In the genomic region with DNA sequence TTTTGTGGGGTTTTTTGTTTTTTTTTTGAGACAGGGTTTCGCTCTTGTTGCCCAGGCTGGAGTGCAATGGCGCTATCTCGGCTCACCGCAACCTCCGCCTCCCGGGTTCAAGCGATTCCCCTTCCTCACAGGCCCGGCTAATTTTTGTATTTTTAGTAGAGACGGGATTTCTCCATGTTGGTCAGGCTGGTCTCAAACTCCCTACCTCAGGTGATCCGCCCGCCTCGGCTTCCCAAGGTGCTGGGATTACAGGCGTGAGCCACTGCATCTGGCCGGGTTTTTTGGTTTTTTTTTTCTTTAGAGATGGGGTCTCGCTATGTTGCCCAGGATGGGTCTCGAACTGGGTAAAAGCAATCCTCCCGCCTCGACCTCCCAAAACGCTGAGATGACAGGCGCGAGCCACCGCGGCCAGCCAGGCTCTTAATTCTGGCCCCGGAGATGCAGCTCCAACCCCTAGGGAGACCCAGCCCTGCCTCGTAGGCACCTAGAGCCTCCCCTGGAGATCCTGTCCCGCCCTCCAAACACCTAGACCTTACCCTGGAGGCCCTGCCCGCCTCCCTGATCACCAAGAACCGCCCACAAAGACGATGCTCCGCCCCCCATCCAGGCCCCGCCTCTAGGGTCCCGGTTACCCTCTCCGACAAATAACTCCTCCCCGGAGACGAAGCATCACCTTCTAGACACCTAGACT, we compare ENCODE assay signal across 9 cellular contexts. TPM values are rescaled to one million over a fixed set of nuclear protein-coding genes. Genes with fewer than 3 reads are reported as not detected.
DNase-seq lines count a peak whose midpoint lies in the region; ATAC-seq, FAIRE-seq and TF ChIP-seq lines count a peak whose summit lies in the region.
"Not testable (repeated sequence)": the region's sequence is repeated elsewhere in the genome, so short reads cannot be mapped to it uniquely, and the experiment has no call there.
"Had no signal": no experiment of that assay in that cellular context is flagged by ENCODE, and none has a peak within 500 bp of the region (broad histone marks: within the 10 kb centered on the region; RNA-seq: fewer than 3 reads in every experiment).

No MANE protein-coding gene starts in this region.

- intact Hi-C loops in K562 (cut with micrococcal nuclease); upper lobe of right lung (cut with DNase I): not testable (repeated sequence)

- BruUV-seq in K562 (replicated peaks; lab: Mats Ljungman, UMichigan): TSS peak; percentile 65

- peaks cover 12% of the 10 kb centered on the region for H3K36me3 Mint-ChIP-seq in activated CD8-positive, alpha-beta T cell treated with anti-CD3 and anti-CD28 coated beads, Interleukin-2, amount 10 ng/mL, durations not matched to agents 7 days and 5 days (ENCODE audit: low read depth)
- H3K36me3 Mint-ChIP-seq in naive B cell: not testable (repeated sequence)

- peaks cover 32% of the 10 kb centered on the region for H3K4me1 Mint-ChIP-seq in activated CD8-positive, alpha-beta T cell treated with anti-CD3 and anti-CD28 coated beads, Interleukin-2, amount 10 ng/mL, durations not matched to agents 7 days and 5 days (ENCODE audit: low read depth)
- peaks cover 25 to 36% (median 28%) of the 10 kb centered on the region in 3 donors for H3K4me1 Mint-ChIP-seq in naive B cell

- FAIRE-seq in K562 (lab: Jason Lieb, UNC): peak; percentile 89

- TF ChIP-seq CTCF in GM10248 (IDR thresholded peaks at IDR 0.05; ENCODE audit: control extremely low read depth, extremely low read depth, low read depth, missing control alignments); K562 (IDR thresholded peaks at IDR 0.05 in 2 of 3, conservative IDR thresholded peaks at IDR 0.05 in 1 of 3; ENCODE audit: insufficient read depth in 2 of 3, low read depth in 1 of 3, low read length in 3 of 3); upper lobe of right lung (IDR thresholded peaks at IDR 0.05): not testable (repeated sequence)

- TF ChIP-seq POLR2A in K562 (conservative IDR thresholded peaks at IDR 0.05): not testable (repeated sequence)

- peak overlapping the region; percentile 82 for H3K4me3 Mint-ChIP-seq in activated CD8-positive, alpha-beta T cell treated with anti-CD3 and anti-CD28 coated beads, Interleukin-2, amount 10 ng/mL, durations not matched to agents 7 days and 5 days
- H3K4me3 Mint-ChIP-seq in naive B cell: peak overlapping the region; percentile 77 to 93 (median 86)

- H3K79me2 ChIP-seq in K562 (ENCODE audit: control insufficient read depth, insufficient read depth, low read length): peaks cover 19% of the 10 kb centered on the region

- peaks cover 2 to 42% of the 10 kb centered on the region in 2 experiments; a peak in 3 of 5 replicates for H3K4me1 ChIP-seq in K562 (replicated peaks in 1 of 2; ENCODE audit: control insufficient read depth in 2 of 2, insufficient read depth in 2 of 2, low read length in 2 of 2)
- not testable (repeated sequence) for H3K4me1 ChIP-seq in upper lobe of right lung

- peak overlapping the region; percentile 90; the same call in 1 of the 2 replicates for H2AFZ ChIP-seq in K562 (ENCODE audit: low read depth, low read length)

- peak overlapping the region; percentile 91 for H3K27ac Mint-ChIP-seq in activated CD8-positive, alpha-beta T cell treated with anti-CD3 and anti-CD28 coated beads, Interleukin-2, amount 10 ng/mL, durations not matched to agents 7 days and 5 days
- H3K27ac Mint-ChIP-seq in naive B cell: peak overlapping the region; percentile 75 to 98 (median 96)

- under 1% methylated on average over 27 of the region's 35 CpGs for WGBS in K562 (ENCODE audit: insufficient coverage, low coverage, missing lambda C conversion rate)

- peak overlapping the region; percentile 74 for H3K4me3 ChIP-seq in K562
- H3K4me3 ChIP-seq in upper lobe of right lung: peak overlapping the region; percentile 45

- in situ Hi-C loops in K562 (cut with MboI): not testable (repeated sequence)

- DNase-seq in GM10248 (ENCODE audit: extremely low spot score) (peak; percentile 27), NCI-H2171 treated with DMSO at 0.1 percent for 48 hours (lab: John Stamatoyannopoulos, UW) (peak; percentile 57), K562 (ENCODE audit: extremely low read depth in 1 of 4, low spot score in 3 of 4) (peak; percentile 82 to 88 (median 86)), germinal center (ENCODE audit: low spot score) (peak; percentile 36)
- not testable (repeated sequence) for DNase-seq in activated CD8-positive, alpha-beta T cell treated with anti-CD3 and anti-CD28 coated beads, Interleukin-2, amount 10 ng/mL, durations not matched to agents 7 days and 5 days; naive B cell; upper lobe of right lung
- peak; percentile 61 for DNase-seq in stimulated activated CD4-positive, alpha-beta T cell treated with anti-CD3 and anti-CD28 coated beads, Interleukin-12 subunit alpha, Interleukin-12 subunit beta, amount 100 ng/mL, for 4 hours

- H3K36me3 ChIP-seq in K562 (ENCODE audit: control insufficient read depth, insufficient read depth, low read length); upper lobe of right lung: not testable (repeated sequence)

- not testable (repeated sequence) for TF ChIP-seq EP300 in K562 (IDR thresholded peaks at IDR 0.05; ENCODE audit: low read length)

- CTCF ChIA-PET in GM10248 (lab: Yijun Ruan, JAX): interaction anchor here (1.4 to 1.8 kb wide), 2 partner anchors 10 to 14 kb away, joined by 4 read pairs; no protein-coding TSS in a partner anchor
- CTCF ChIA-PET in activated CD8-positive, alpha-beta T cell treated with anti-CD3 and anti-CD28 coated beads, Interleukin-2, amount 10 ng/mL, durations not matched to agents 7 days and 5 days (lab: Charles Lee); K562 (lab: Yijun Ruan, JAX; ENCODE audit: low intra/inter-chr PET ratio): not testable (repeated sequence)

- not testable (repeated sequence) for H4K20me1 ChIP-seq in K562 (replicated peaks; ENCODE audit: control insufficient read depth, insufficient read depth, low read length)

- H3K27me3 Mint-ChIP-seq in activated CD8-positive, alpha-beta T cell treated with anti-CD3 and anti-CD28 coated beads, Interleukin-2, amount 10 ng/mL, durations not matched to agents 7 days and 5 days (ENCODE audit: low read depth): not testable (repeated sequence)
- H3K27me3 Mint-ChIP-seq in naive B cell: peaks cover 0 to 31% (median 0%) of the 10 kb centered on the region in 3 donors

- not testable (repeated sequence) for ATAC-seq in activated CD8-positive, alpha-beta T cell treated with anti-CD3 and anti-CD28 coated beads, Interleukin-2, amount 10 ng/mL, durations not matched to agents 7 days and 5 days; naive B cell (ENCODE audit: low read depth in 2 of 2); upper lobe of right lung
- ATAC-seq in K562: peak; percentile 64

- H3K9me3 ChIP-seq in K562 (replicated peaks; ENCODE audit: control insufficient read depth, insufficient read depth, low read depth, low read length); upper lobe of right lung: not testable (repeated sequence)

- H3K9ac ChIP-seq in K562 (ENCODE audit: insufficient read depth in 1 of 2, low read depth in 2 of 2, low read length in 2 of 2): peak overlapping the region; percentile 79 to 99

- H3K9me1 ChIP-seq in K562 (ENCODE audit: control insufficient read depth, insufficient read depth, low read length): not testable (repeated sequence)

- peak overlapping the region; percentile 82 for H3K4me2 ChIP-seq in K562 (ENCODE audit: insufficient read depth, low read length)

- TF ChIP-seq RAD21 in K562 (CRISPR knock-in tag; conservative IDR thresholded peaks at IDR 0.05 in 1 of 2, IDR thresholded peaks at IDR 0.05 in 1 of 2): not testable (repeated sequence)

- POLR2A ChIA-PET in GM10248 (lab: Yijun Ruan, JAX); activated CD8-positive, alpha-beta T cell treated with anti-CD3 and anti-CD28 coated beads, Interleukin-2, amount 10 ng/mL, durations not matched to agents 7 days and 5 days (lab: Charles Lee): not testable (repeated sequence)
- POLR2A ChIA-PET in K562 (lab: Yijun Ruan, JAX): interaction anchor here (0.8 to 1.4 kb wide), 3 partner anchors 9 to 14 kb away, joined by 3 to 7 read pairs (median 3); a partner anchor contains a TSS

- peak overlapping the region; percentile 84 for H3K27ac ChIP-seq in K562 (ENCODE audit: extremely low read depth, low read depth, low read length)
- H3K27ac ChIP-seq in upper lobe of right lung: not testable (repeated sequence)

- not testable (repeated sequence) for H3K27me3 ChIP-seq in K562 (ENCODE audit: control insufficient read depth in 2 of 2, insufficient read depth in 2 of 2, low read length in 2 of 2); upper lobe of right lung

- not testable (repeated sequence) for H3K9me3 Mint-ChIP-seq in activated CD8-positive, alpha-beta T cell treated with anti-CD3 and anti-CD28 coated beads, Interleukin-2, amount 10 ng/mL, durations not matched to agents 7 days and 5 days (ENCODE audit: insufficient read depth)
- peaks cover 0 to 11% (median 0%) of the 10 kb centered on the region in 7 donors for H3K9me3 Mint-ChIP-seq in naive B cell

RNA-seq across cellular contexts. Expression of a gene that starts 9.5 kb away (rescaled TPM):
- 10 to 100 TPM; 14.3 to 16.5 TPM for total RNA-seq in activated CD8-positive, alpha-beta T cell treated with anti-CD3 and anti-CD28 coated beads, Interleukin-2, amount 10 ng/mL, durations not matched to agents 7 days and 5 days
- 2.7 and 6.6 TPM in 2 replicates for total RNA-seq in K562 (2011; cell fraction: chromatin; rRNA removed; ENCODE audit: low replicate concordance)
- 8.7 and 10.8 TPM in 2 replicates for total RNA-seq in K562 (2011; cell fraction: nucleolus; rRNA removed)
- 4.0 and 6.0 TPM in 2 replicates for total RNA-seq in K562 (2011; cell fraction: nucleoplasm; rRNA removed)
- 4.3 and 7.8 TPM in 2 replicates for total RNA-seq in K562 (2014; rRNA removed)
- total RNA-seq in K562 (2014; rRNA removed; fragmentation: Illumina TruSeq; extraction: Trizol): 2.3 and 3.9 TPM in 2 replicates
- total RNA-seq in K562 (2015; rRNA removed; fragmentation: Illumina TruSeq; extraction: Trizol): 3.5 and 4.5 TPM in 2 replicates
- total RNA-seq in K562 (2021): 5.7 and 8.2 TPM in 2 replicates
- 4.3 and 4.7 TPM in 2 replicates for polyA plus RNA-seq in K562 (2011; rRNA removed)
- 5.4 and 13.5 TPM in 2 replicates for polyA plus RNA-seq in K562 (2011; cell fraction: cytosol; rRNA removed)
- 5.6 and 10.5 TPM in 2 replicates for polyA plus RNA-seq in K562 (2011; cell fraction: nucleus; rRNA removed)
- polyA plus RNA-seq in K562 (2012): 1.4 and 4.8 TPM in 2 replicates
- polyA plus RNA-seq in K562 (2014; fragmentation: Illumina TruSeq; extraction: Trizol): 5.3 and 5.4 TPM in 2 replicates
- 1 to 10 TPM; 1.2 to 3.6 TPM for polyA plus RNA-seq in K562 (2014; fragmentation: Nextera tagmentation; extraction: Ambion mirVana)
- polyA plus RNA-seq in K562 (2014; rRNA removed): 5.8 and 9.8 TPM in 2 replicates
- polyA minus RNA-seq in K562 (2011; rRNA and poly(A)+ RNA removed): 1.2 and 3.1 TPM in 2 replicates
- 2.0 and 2.6 TPM in 2 replicates for polyA minus RNA-seq in K562 (2011; cell fraction: cytosol; rRNA and poly(A)+ RNA removed)
- 1.1 and 3.2 TPM in 2 replicates for polyA minus RNA-seq in K562 (2011; cell fraction: nucleus; rRNA and poly(A)+ RNA removed)
- under 1 TPM in 1 of 6 donors, not detected in 5; 0.94 TPM for polyA plus RNA-seq in naive B cell (ENCODE audit: low read depth in 6 of 6)
- 16.1 TPM for total RNA-seq in upper lobe of right lung

RNA-seq across cellular contexts. Expression of a gene that starts 14.2 kb away (rescaled TPM):
- 10 to 100 TPM; 26.0 to 27.6 TPM for total RNA-seq in activated CD8-positive, alpha-beta T cell treated with anti-CD3 and anti-CD28 coated beads, Interleukin-2, amount 10 ng/mL, durations not matched to agents 7 days and 5 days
- 6.5 and 16.7 TPM in 2 replicates for total RNA-seq in K562 (2011; cell fraction: chromatin; rRNA removed; ENCODE audit: low replicate concordance)
- 12.6 and 12.8 TPM in 2 replicates for total RNA-seq in K562 (2011; cell fraction: nucleolus; rRNA removed)
- total RNA-seq in K562 (2011; cell fraction: nucleoplasm; rRNA removed): 6.2 and 6.5 TPM in 2 replicates
- total RNA-seq in K562 (2014; rRNA removed): 3.6 and 5.7 TPM in 2 replicates
- 1.5 and 1.9 TPM in 2 replicates for total RNA-seq in K562 (2014; rRNA removed; fragmentation: Illumina TruSeq; extraction: Trizol)
- 7.8 and 8.0 TPM in 2 replicates for total RNA-seq in K562 (2015; rRNA removed; fragmentation: Illumina TruSeq; extraction: Trizol)
- 14.0 and 16.2 TPM in 2 replicates for total RNA-seq in K562 (2021)
- polyA plus RNA-seq in K562 (2011; rRNA removed): 3.9 and 4.3 TPM in 2 replicates
- polyA plus RNA-seq in K562 (2011; cell fraction: cytosol; rRNA removed): 4.7 and 8.9 TPM in 2 replicates
- polyA plus RNA-seq in K562 (2011; cell fraction: nucleus; rRNA removed): 4.8 and 7.2 TPM in 2 replicates
- 13.5 and 16.5 TPM in 2 replicates for polyA plus RNA-seq in K562 (2012)
- 5.5 and 7.6 TPM in 2 replicates for polyA plus RNA-seq in K562 (2014; fragmentation: Illumina TruSeq; extraction: Trizol)
- polyA plus RNA-seq in K562 (2014; fragmentation: Nextera tagmentation; extraction: Ambion mirVana): 1 to 10 TPM in 1 of 2 experiments, under 1 TPM in 1; 0.25 to 1.3 TPM
- polyA plus RNA-seq in K562 (2014; rRNA removed): 5.7 and 9.4 TPM in 2 replicates
- polyA minus RNA-seq in K562 (2011; rRNA and poly(A)+ RNA removed): 1.3 and 1.9 TPM in 2 replicates
- 8.7 and 9.4 TPM in 2 replicates for polyA minus RNA-seq in K562 (2011; cell fraction: cytosol; rRNA and poly(A)+ RNA removed)
- polyA minus RNA-seq in K562 (2011; cell fraction: nucleus; rRNA and poly(A)+ RNA removed): 3.2 and 4.0 TPM in 2 replicates
- 1 to 10 TPM; 4.6 to 6.3 (median 5.4) TPM for polyA plus RNA-seq in naive B cell (ENCODE audit: low read depth in 6 of 6)
- 29.3 TPM for total RNA-seq in upper lobe of right lung

RNA-seq across cellular contexts. Expression of a gene that starts 24.7 kb away (rescaled TPM):
- total RNA-seq in activated CD8-positive, alpha-beta T cell treated with anti-CD3 and anti-CD28 coated beads, Interleukin-2, amount 10 ng/mL, durations not matched to agents 7 days and 5 days: 10 to 100 TPM; 26.7 to 27.7 TPM
- total RNA-seq in K562 (2011; cell fraction: chromatin; rRNA removed; ENCODE audit: low replicate concordance): 1.8 and 3.1 TPM in 2 replicates
- total RNA-seq in K562 (2011; cell fraction: nucleolus; rRNA removed): 1.7 and 2.8 TPM in 2 replicates
- 0.92 and 1.4 TPM in 2 replicates for total RNA-seq in K562 (2011; cell fraction: nucleoplasm; rRNA removed)
- total RNA-seq in K562 (2014; rRNA removed): 0.65 and 0.77 TPM in 2 replicates
- 0.73 and 0.80 TPM in 2 replicates for total RNA-seq in K562 (2014; rRNA removed; fragmentation: Illumina TruSeq; extraction: Trizol)
- total RNA-seq in K562 (2015; rRNA removed; fragmentation: Illumina TruSeq; extraction: Trizol): 0.49 and 0.69 TPM in 2 replicates
- 1.4 and 1.5 TPM in 2 replicates for total RNA-seq in K562 (2021)
- 0.87 and 1.2 TPM in 2 replicates for polyA plus RNA-seq in K562 (2011; rRNA removed)
- 0.44 and 3.4 TPM in 2 replicates for polyA plus RNA-seq in K562 (2011; cell fraction: cytosol; rRNA removed)
- polyA plus RNA-seq in K562 (2011; cell fraction: nucleus; rRNA removed): 2.1 and 3.7 TPM in 2 replicates
- 0.44 and 1.0 TPM in 2 replicates for polyA plus RNA-seq in K562 (2012)
- 0.29 and 1.9 TPM in 2 replicates for polyA plus RNA-seq in K562 (2014; fragmentation: Illumina TruSeq; extraction: Trizol)
- under 1 TPM in 1 of 2 experiments, not detected in 1; 0.11 TPM for polyA plus RNA-seq in K562 (2014; fragmentation: Nextera tagmentation; extraction: Ambion mirVana)
- polyA plus RNA-seq in K562 (2014; rRNA removed): 0.78 and 1.1 TPM in 2 replicates
- polyA minus RNA-seq in K562 (2011; rRNA and poly(A)+ RNA removed): 0.33 and 0.49 TPM in 2 replicates
- not detected in 2 replicates for polyA minus RNA-seq in K562 (2011; cell fraction: cytosol; rRNA and poly(A)+ RNA removed)
- 0.22 and 0.81 TPM in 2 replicates for polyA minus RNA-seq in K562 (2011; cell fraction: nucleus; rRNA and poly(A)+ RNA removed)
- polyA plus RNA-seq in naive B cell (ENCODE audit: low read depth in 6 of 6): 1 to 10 TPM in 3 of 6 donors, under 1 TPM in 1, not detected in 2; 1.00 to 1.6 (median 1.3) TPM
- total RNA-seq in upper lobe of right lung: 1.5 TPM

RNA-seq across cellular contexts. Expression of a gene that starts 26.9 kb away (rescaled TPM):
- total RNA-seq in activated CD8-positive, alpha-beta T cell treated with anti-CD3 and anti-CD28 coated beads, Interleukin-2, amount 10 ng/mL, durations not matched to agents 7 days and 5 days: 10 to 100 TPM; 35.9 to 39.5 TPM
- total RNA-seq in K562 (2011; cell fraction: chromatin; rRNA removed; ENCODE audit: low replicate concordance): not detected in 2 replicates
- total RNA-seq in K562 (2011; cell fraction: nucleolus; rRNA removed): not detected in 2 replicates
- not detected in 2 replicates for total RNA-seq in K562 (2011; cell fraction: nucleoplasm; rRNA removed)
- total RNA-seq in K562 (2014; rRNA removed) (not detected in 2 replicates), K562 (2014; rRNA removed; fragmentation: Illumina TruSeq; extraction: Trizol) (not detected in 2 replicates), K562 (2015; rRNA removed; fragmentation: Illumina TruSeq; extraction: Trizol) (not detected in 2 replicates), K562 (2021) (not detected in 2 replicates), upper lobe of right lung (2.7 TPM)
- polyA plus RNA-seq in K562 (2011; rRNA removed) (not detected in 2 replicates), K562 (2014; fragmentation: Illumina TruSeq; extraction: Trizol) (not detected in 2 replicates), K562 (2014; fragmentation: Nextera tagmentation; extraction: Ambion mirVana) (not detected), K562 (2014; rRNA removed) (not detected in 2 replicates), naive B cell (ENCODE audit: low read depth in 6 of 6) (not detected)
- 0.06 TPM in 1 of 2 replicates, not detected in the other for polyA plus RNA-seq in K562 (2011; cell fraction: cytosol; rRNA removed)
- polyA plus RNA-seq in K562 (2011; cell fraction: nucleus; rRNA removed): not detected in 2 replicates
- polyA plus RNA-seq in K562 (2012): 0.10 and 0.18 TPM in 2 replicates
- not detected in 2 replicates for polyA minus RNA-seq in K562 (2011; rRNA and poly(A)+ RNA removed)
- polyA minus RNA-seq in K562 (2011; cell fraction: cytosol; rRNA and poly(A)+ RNA removed): not detected in 2 replicates
- polyA minus RNA-seq in K562 (2011; cell fraction: nucleus; rRNA and poly(A)+ RNA removed): not detected in 2 replicates

RNA-seq across cellular contexts. Expression of a gene that starts 50.1 kb away (rescaled TPM):
- not detected for total RNA-seq in activated CD8-positive, alpha-beta T cell treated with anti-CD3 and anti-CD28 coated beads, Interleukin-2, amount 10 ng/mL, durations not matched to agents 7 days and 5 days
- total RNA-seq in K562 (2011; cell fraction: chromatin; rRNA removed; ENCODE audit: low replicate concordance): 0.42 TPM in 1 of 2 replicates, not detected in the other
- total RNA-seq in K562 (2011; cell fraction: nucleolus; rRNA removed): not detected in 2 replicates
- not detected in 2 replicates for total RNA-seq in K562 (2011; cell fraction: nucleoplasm; rRNA removed)
- total RNA-seq in K562 (2014; rRNA removed): 0.33 TPM in 1 of 2 replicates, not detected in the other
- not detected in 2 replicates for total RNA-seq in K562 (2014; rRNA removed; fragmentation: Illumina TruSeq; extraction: Trizol)
- total RNA-seq in K562 (2015; rRNA removed; fragmentation: Illumina TruSeq; extraction: Trizol): 0.15 TPM in 1 of 2 replicates, not detected in the other
- total RNA-seq in K562 (2021): 0.38 and 0.62 TPM in 2 replicates
- polyA plus RNA-seq in K562 (2011; rRNA removed): 0.22 TPM in 1 of 2 replicates, not detected in the other
- polyA plus RNA-seq in K562 (2011; cell fraction: cytosol; rRNA removed): 0.21 and 0.49 TPM in 2 replicates
- 0.36 and 0.90 TPM in 2 replicates for polyA plus RNA-seq in K562 (2011; cell fraction: nucleus; rRNA removed)
- 0.78 and 1.4 TPM in 2 replicates for polyA plus RNA-seq in K562 (2012)
- 0.42 TPM in 1 of 2 replicates, not detected in the other for polyA plus RNA-seq in K562 (2014; fragmentation: Illumina TruSeq; extraction: Trizol)
- polyA plus RNA-seq in K562 (2014; fragmentation: Nextera tagmentation; extraction: Ambion mirVana): under 1 TPM; 0.13 to 0.18 TPM
- polyA plus RNA-seq in K562 (2014; rRNA removed): 0.05 and 0.13 TPM in 2 replicates
- not detected in 2 replicates for polyA minus RNA-seq in K562 (2011; rRNA and poly(A)+ RNA removed)
- not detected in 2 replicates for polyA minus RNA-seq in K562 (2011; cell fraction: cytosol; rRNA and poly(A)+ RNA removed)
- not detected in 2 replicates for polyA minus RNA-seq in K562 (2011; cell fraction: nucleus; rRNA and poly(A)+ RNA removed)
- not detected for polyA plus RNA-seq in naive B cell (ENCODE audit: low read depth in 6 of 6)
- total RNA-seq in upper lobe of right lung: not detected
- total RNA-seq: esophagus mucosa had no signal

Comparison
In these comparisons a context has a peak if more than half of its experiments do, and no peak if none do; other contexts are left out.
1. RNA of a gene that starts 24.7 kb away (total RNA-seq): 26.7 to 27.7 TPM in activated CD8-positive, alpha-beta T cell treated with anti-CD3 and anti-CD28 coated beads, Interleukin-2, amount 10 ng/mL, durations not matched to agents 7 days and 5 days; 1.5 TPM in upper lobe of right lung (single experiment) and 0.49 to 3.1 TPM in K562; every median in the first group is over 4 times any median in the second.